ENCODE assay signal across 16 cellular contexts in the genomic region with DNA sequence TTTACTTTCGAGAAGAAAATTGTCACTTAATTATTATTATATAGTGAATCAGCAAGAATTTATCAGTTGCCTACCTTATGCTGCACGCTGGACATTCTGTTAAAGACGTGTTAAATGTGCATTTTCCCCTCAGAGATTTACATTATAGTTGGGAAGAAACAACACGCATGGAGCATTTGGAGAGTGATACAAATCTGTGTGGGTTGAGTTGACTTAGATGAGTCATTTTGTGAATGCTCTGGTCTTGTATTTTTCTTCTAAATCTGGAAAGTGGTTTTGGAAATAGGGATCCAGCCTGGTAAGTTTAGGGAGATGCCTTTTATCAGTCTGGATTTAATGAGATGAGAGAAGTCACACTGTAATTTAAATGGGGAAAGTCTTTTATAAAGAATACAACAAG.
"Had no signal": no experiment of that assay in that cellular context is flagged by ENCODE, and none has a peak within 500 bp of the region (broad histone marks: within the 10 kb centered on the region; RNA-seq: fewer than 3 reads in every experiment).

No MANE protein-coding gene starts in this region.

- H3K9me3 Mint-ChIP-seq: activated CD4-positive, alpha-beta memory T cell treated with anti-CD3 and anti-CD28 coated beads for 36 hours; activated T-cell treated with anti-CD3 and anti-CD28 coated beads, Interleukin-2, amount 50 U/mL, for 4 hours had no signal

- H3K4me1 Mint-ChIP-seq: nephron had no signal

- H3K27ac Mint-ChIP-seq: activated CD4-positive, alpha-beta memory T cell treated with anti-CD3 and anti-CD28 coated beads for 36 hours had no signal

- H3K27me3 Mint-ChIP-seq: activated CD4-positive, alpha-beta memory T cell treated with anti-CD3 and anti-CD28 coated beads for 36 hours had no signal

- DNase-seq: activated CD4-positive, alpha-beta memory T cell treated with anti-CD3 and anti-CD28 coated beads for 36 hours; activated CD4-positive, alpha-beta T cell treated with anti-CD3 and anti-CD28 coated beads for 1 hour; activated naive CD4-positive, alpha-beta T cell; activated T-cell treated with anti-CD3 and anti-CD28 coated beads, Interleukin-2, amount 50 U/mL, for 4 hours; central memory CD4-positive, alpha-beta T cell; colonic mucosa; effector CD4-positive, alpha-beta T cell; foreskin fibroblast; SHP77 treated with DMSO at 0.1 percent for 48 hours; stimulated activated CD4-positive, alpha-beta T cell treated with anti-CD3 and anti-CD28 coated beads, Interleukin-1b, Interleukin-23, amount 100 ng/mL, for 48 hours; T-helper 1 cell; T1000; trophoblast cell had no signal

- H3K4me3 Mint-ChIP-seq: activated CD4-positive, alpha-beta memory T cell treated with anti-CD3 and anti-CD28 coated beads for 36 hours; activated T-cell treated with anti-CD3 and anti-CD28 coated beads, Interleukin-2, amount 50 U/mL, for 4 hours; nephron had no signal

- ATAC-seq: activated T-cell treated with anti-CD3 and anti-CD28 coated beads, Interleukin-2, amount 50 U/mL, for 4 hours; sciatic nerve; SK-N-SH treated with all-trans-retinoic acid at 6 μM for 48 hours had no signal
